Comparison of ENCODE assay signal across 7 cellular contexts in genomic region chr16:29284746-29285145, GRCh38.
DNase-seq lines count a peak whose midpoint lies in the region; ATAC-seq, FAIRE-seq and TF ChIP-seq lines count a peak whose summit lies in the region.
"Not testable (repeated sequence)": the region's sequence is repeated elsewhere in the genome, so short reads cannot be mapped to it uniquely, and the experiment has no call there.

No MANE protein-coding gene starts in this region.

- not testable (repeated sequence) for H3K9ac ChIP-seq in HCT116 (ENCODE audit: low read length); neural progenitor cell

- H3K27ac ChIP-seq in HCT116 (ENCODE audit: low read depth, low read length) (peak overlapping the region; percentile 40), ectodermal cell (ENCODE audit: insufficient read depth, low read depth, low read length, poor library complexity, severe bottlenecking) (peak overlapping the region; percentile 63)
- H3K27ac ChIP-seq in neural progenitor cell = not testable (repeated sequence)

- not testable (repeated sequence) for H3K9me2 ChIP-seq in HCT116 (ENCODE audit: insufficient read depth)

- not testable (repeated sequence) for BruUV-seq in HCT116 (replicated peaks; lab: Mats Ljungman, UMichigan)

- not testable (repeated sequence) for TF ChIP-seq RAD21 in HCT116 (IDR thresholded peaks at IDR 0.05; ENCODE audit: low read depth)

- FAIRE-seq in TTC549 (lab: Jason Lieb, UNC) = peak; percentile 42

- H3K4me3 ChIP-seq in HCT116 (replicated peaks in 1 of 2; ENCODE audit: low read depth in 1 of 2, low read length in 2 of 2); ectodermal cell (ENCODE audit: insufficient read depth, low read depth, low read length); neural progenitor cell: not testable (repeated sequence)

- not testable (repeated sequence) for H3K9me3 ChIP-seq in HCT116 (ENCODE audit: control insufficient read depth in 1 of 2, insufficient read depth in 1 of 2, low read depth in 1 of 2, low read length in 2 of 2); ectodermal cell (ENCODE audit: control insufficient read depth, low read length); neural progenitor cell (ENCODE audit: low read depth)

- H2AFZ ChIP-seq in HCT116 (ENCODE audit: low read depth, low read length, poor library complexity, severe bottlenecking) = not testable (repeated sequence)
- H2AFZ ChIP-seq in neural progenitor cell (replicated peaks) = peak overlapping the region; percentile 46

- H3K9me3 Mint-ChIP-seq in memory B cell = not testable (repeated sequence)
- H3K9me3 Mint-ChIP-seq in neural progenitor cell = peaks cover 23% of the 10 kb centered on the region

- CTCF ChIA-PET in HCT116 (lab: Charles Lee) = not testable (repeated sequence)

- H3K4me1 ChIP-seq in HCT116 (ENCODE audit: control insufficient read depth in 1 of 2, insufficient read depth in 2 of 2, low read length in 2 of 2) (peaks cover 7 to 13% of the 10 kb centered on the region in 2 experiments), neural progenitor cell (peaks cover 13% of the 10 kb centered on the region)
- not testable (repeated sequence) for H3K4me1 ChIP-seq in ectodermal cell (ENCODE audit: control insufficient read depth, insufficient read depth, low read length)

- not testable (repeated sequence) for TF ChIP-seq CTCF in HCT116 (IDR thresholded peaks at IDR 0.05 in 2 of 3, conservative IDR thresholded peaks at IDR 0.05 in 1 of 3; ENCODE audit: borderline replicate concordance in 1 of 3, insufficient read depth in 1 of 3, low read depth in 2 of 3, low read length in 2 of 3); neural progenitor cell (IDR thresholded peaks at IDR 0.05)

- H3K4me2 ChIP-seq in HCT116 (ENCODE audit: low read length) (peak overlapping the region; percentile 61; the same call in 1 of the 2 replicates), neural progenitor cell (peak overlapping the region; percentile 60)

- not testable (repeated sequence) for H3K79me2 ChIP-seq in HCT116 (ENCODE audit: insufficient read depth, low read length); neural progenitor cell (ENCODE audit: low read depth)

- H3F3A ChIP-seq in neural progenitor cell (ENCODE audit: low read depth) = peaks cover 11% of the 10 kb centered on the region

- intact Hi-C loops in HCT116 (cut with micrococcal nuclease) = not testable (repeated sequence)

- H3K4me1 Mint-ChIP-seq in memory B cell (peaks cover 14% of the 10 kb centered on the region), neural progenitor cell (peaks cover 29% of the 10 kb centered on the region)

- DNase-seq in HCT116 (ENCODE audit: low read depth, low spot score); memory B cell (ENCODE audit: low spot score in 2 of 2); neural progenitor cell (ENCODE audit: low spot score): not testable (repeated sequence)
- DNase-seq in activated effector memory CD4-positive, alpha-beta T cell treated with anti-CD3 and anti-CD28 coated beads, Interleukin-2, amount 50 U/mL, for 16 hours = peak; percentile 39
- peak; percentile 13 for DNase-seq in stimulated activated CD4-positive, alpha-beta T cell treated with anti-CD3 and anti-CD28 coated beads, Interleukin-15, amount 100 ng/mL, for 24 hours

- H3K27ac Mint-ChIP-seq in memory B cell (peak overlapping the region; percentile 87), neural progenitor cell (peak overlapping the region; percentile 72)

- WGBS in ectodermal cell, 2 experiments = 60 to 63% methylated on average over 6 of the region's 6 CpGs

- RAD21 ChIA-PET in HCT116 (lab: Charles Lee; ENCODE audit: low non-redundant PET in 1 of 2, low total read pairs in 2 of 2, uncharacterized antibody in 2 of 2, unreplicated experiment in 2 of 2) = not testable (repeated sequence)

- H3K27me3 ChIP-seq in HCT116 (ENCODE audit: insufficient read depth, low read length); ectodermal cell (ENCODE audit: control insufficient read depth, insufficient read depth, low read length, poor library complexity, severe bottlenecking); neural progenitor cell: not testable (repeated sequence)

- H3K36me3 Mint-ChIP-seq in memory B cell, neural progenitor cell: not testable (repeated sequence)

- ATAC-seq in HCT116 = peak; percentile 18; the same call in 1 of the 2 replicates
- ATAC-seq in memory B cell (ENCODE audit: low read depth) = peak; percentile 65

- TF ChIP-seq POLR2A in HCT116 (IDR thresholded peaks at IDR 0.05; ENCODE audit: borderline replicate concordance, extremely low read depth, insufficient read depth, insufficient read length) = not testable (repeated sequence)

- not testable (repeated sequence) for H3K27me3 Mint-ChIP-seq in memory B cell
- peaks cover 10% of the 10 kb centered on the region for H3K27me3 Mint-ChIP-seq in neural progenitor cell (ENCODE audit: insufficient read depth, low read depth)

- not testable (repeated sequence) for H3K36me3 ChIP-seq in HCT116 (ENCODE audit: control insufficient read depth in 1 of 2, insufficient read depth in 2 of 2, low read length in 2 of 2); ectodermal cell (ENCODE audit: control insufficient read depth, insufficient read depth, low read length); neural progenitor cell

- H3K4me3 Mint-ChIP-seq in memory B cell (peak overlapping the region; percentile 65), neural progenitor cell (peak overlapping the region; percentile 50)

- H4K20me1 ChIP-seq in HCT116 (ENCODE audit: insufficient read depth); neural progenitor cell (ENCODE audit: low read depth): not testable (repeated sequence)

- POLR2A ChIA-PET in HCT116 (lab: Charles Lee) = not testable (repeated sequence)
